In the genomic region with DNA sequence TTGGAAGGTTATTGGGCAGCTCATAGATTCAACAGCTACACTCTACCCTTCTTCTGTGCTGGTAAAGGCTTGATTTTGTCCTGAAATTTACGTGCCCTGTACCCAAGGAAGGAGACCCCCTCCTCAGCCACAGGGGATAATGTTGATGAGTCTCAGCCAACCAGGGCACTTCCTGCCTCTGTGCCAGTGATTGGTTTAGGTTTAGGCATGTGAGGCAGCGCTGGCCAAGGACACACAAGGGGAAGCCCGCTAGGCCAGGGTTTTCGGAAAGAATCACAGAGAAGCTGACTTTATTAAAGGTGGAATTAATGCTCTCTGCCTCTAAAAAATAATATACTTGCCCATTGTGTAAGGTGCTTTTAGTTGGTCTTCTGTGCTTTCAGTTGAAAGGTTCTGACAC, we compare ENCODE assay signal across 2 cellular contexts.
TF ChIP-seq lines count a peak whose summit lies in the region.

No MANE protein-coding gene starts in this region.

TF ChIP-seq in IMR-90, 13 proteins besides CTCF, POLR2A, EP300 and RAD21 (continued from another document):
- no peak for TF ChIP-seq CEBPB (IDR thresholded peaks at IDR 0.05; ENCODE audit: low read depth, low read length)
- TF ChIP-seq FOS (IDR thresholded peaks at IDR 0.05; ENCODE audit: low read depth, low read length), result no peak
- TF ChIP-seq CHD1 (IDR thresholded peaks at IDR 0.05; ENCODE audit: low read depth, low read length), result no peak
- TF ChIP-seq, protein P1, sequence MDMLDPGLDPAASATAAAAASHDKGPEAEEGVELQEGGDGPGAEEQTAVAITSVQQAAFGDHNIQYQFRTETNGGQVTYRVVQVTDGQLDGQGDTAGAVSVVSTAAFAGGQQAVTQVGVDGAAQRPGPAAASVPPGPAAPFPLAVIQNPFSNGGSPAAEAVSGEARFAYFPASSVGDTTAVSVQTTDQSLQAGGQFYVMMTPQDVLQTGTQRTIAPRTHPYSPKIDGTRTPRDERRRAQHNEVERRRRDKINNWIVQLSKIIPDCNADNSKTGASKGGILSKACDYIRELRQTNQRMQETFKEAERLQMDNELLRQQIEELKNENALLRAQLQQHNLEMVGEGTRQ (IDR thresholded peaks at IDR 0.05; ENCODE audit: low read depth, low read length), result no peak
- no peak for TF ChIP-seq RCOR1 (IDR thresholded peaks at IDR 0.05; ENCODE audit: insufficient replicate concordance, low read length)
- no peak for TF ChIP-seq BHLHE40 (IDR thresholded peaks at IDR 0.05; ENCODE audit: low read depth, low read length)
- TF ChIP-seq MAFK (IDR thresholded peaks at IDR 0.05; ENCODE audit: low read depth, low read length), result no peak
- TF ChIP-seq MXI1 (IDR thresholded peaks at IDR 0.05; ENCODE audit: borderline replicate concordance, low read depth, low read length), result no peak
TF ChIP-seq in IMR-90: peak in this region for 0.

TF ChIP-seq in WTC11, 78 proteins besides CTCF, POLR2A, EP300 and RAD21 (continued from another document):
- TF ChIP-seq, protein P2, sequence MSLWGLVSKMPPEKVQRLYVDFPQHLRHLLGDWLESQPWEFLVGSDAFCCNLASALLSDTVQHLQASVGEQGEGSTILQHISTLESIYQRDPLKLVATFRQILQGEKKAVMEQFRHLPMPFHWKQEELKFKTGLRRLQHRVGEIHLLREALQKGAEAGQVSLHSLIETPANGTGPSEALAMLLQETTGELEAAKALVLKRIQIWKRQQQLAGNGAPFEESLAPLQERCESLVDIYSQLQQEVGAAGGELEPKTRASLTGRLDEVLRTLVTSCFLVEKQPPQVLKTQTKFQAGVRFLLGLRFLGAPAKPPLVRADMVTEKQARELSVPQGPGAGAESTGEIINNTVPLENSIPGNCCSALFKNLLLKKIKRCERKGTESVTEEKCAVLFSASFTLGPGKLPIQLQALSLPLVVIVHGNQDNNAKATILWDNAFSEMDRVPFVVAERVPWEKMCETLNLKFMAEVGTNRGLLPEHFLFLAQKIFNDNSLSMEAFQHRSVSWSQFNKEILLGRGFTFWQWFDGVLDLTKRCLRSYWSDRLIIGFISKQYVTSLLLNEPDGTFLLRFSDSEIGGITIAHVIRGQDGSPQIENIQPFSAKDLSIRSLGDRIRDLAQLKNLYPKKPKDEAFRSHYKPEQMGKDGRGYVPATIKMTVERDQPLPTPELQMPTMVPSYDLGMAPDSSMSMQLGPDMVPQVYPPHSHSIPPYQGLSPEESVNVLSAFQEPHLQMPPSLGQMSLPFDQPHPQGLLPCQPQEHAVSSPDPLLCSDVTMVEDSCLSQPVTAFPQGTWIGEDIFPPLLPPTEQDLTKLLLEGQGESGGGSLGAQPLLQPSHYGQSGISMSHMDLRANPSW (CRISPR knock-in tag; conservative IDR thresholded peaks at IDR 0.05; ENCODE audit: low read depth), result no peak
- TF ChIP-seq FOXK1 (CRISPR knock-in tag; IDR thresholded peaks at IDR 0.05) (no peak), NR2C2 (CRISPR knock-in tag; IDR thresholded peaks at IDR 0.05) (no peak), JUN (CRISPR knock-in tag; IDR thresholded peaks at IDR 0.05) (no peak), CBFB (CRISPR knock-in tag; IDR thresholded peaks at IDR 0.05; ENCODE audit: low read depth) (no peak), ZNF423 (CRISPR knock-in tag; IDR thresholded peaks at IDR 0.05) (no peak), ZNF232 (CRISPR knock-in tag; IDR thresholded peaks at IDR 0.05) (no peak)
- TF ChIP-seq, protein P3, sequence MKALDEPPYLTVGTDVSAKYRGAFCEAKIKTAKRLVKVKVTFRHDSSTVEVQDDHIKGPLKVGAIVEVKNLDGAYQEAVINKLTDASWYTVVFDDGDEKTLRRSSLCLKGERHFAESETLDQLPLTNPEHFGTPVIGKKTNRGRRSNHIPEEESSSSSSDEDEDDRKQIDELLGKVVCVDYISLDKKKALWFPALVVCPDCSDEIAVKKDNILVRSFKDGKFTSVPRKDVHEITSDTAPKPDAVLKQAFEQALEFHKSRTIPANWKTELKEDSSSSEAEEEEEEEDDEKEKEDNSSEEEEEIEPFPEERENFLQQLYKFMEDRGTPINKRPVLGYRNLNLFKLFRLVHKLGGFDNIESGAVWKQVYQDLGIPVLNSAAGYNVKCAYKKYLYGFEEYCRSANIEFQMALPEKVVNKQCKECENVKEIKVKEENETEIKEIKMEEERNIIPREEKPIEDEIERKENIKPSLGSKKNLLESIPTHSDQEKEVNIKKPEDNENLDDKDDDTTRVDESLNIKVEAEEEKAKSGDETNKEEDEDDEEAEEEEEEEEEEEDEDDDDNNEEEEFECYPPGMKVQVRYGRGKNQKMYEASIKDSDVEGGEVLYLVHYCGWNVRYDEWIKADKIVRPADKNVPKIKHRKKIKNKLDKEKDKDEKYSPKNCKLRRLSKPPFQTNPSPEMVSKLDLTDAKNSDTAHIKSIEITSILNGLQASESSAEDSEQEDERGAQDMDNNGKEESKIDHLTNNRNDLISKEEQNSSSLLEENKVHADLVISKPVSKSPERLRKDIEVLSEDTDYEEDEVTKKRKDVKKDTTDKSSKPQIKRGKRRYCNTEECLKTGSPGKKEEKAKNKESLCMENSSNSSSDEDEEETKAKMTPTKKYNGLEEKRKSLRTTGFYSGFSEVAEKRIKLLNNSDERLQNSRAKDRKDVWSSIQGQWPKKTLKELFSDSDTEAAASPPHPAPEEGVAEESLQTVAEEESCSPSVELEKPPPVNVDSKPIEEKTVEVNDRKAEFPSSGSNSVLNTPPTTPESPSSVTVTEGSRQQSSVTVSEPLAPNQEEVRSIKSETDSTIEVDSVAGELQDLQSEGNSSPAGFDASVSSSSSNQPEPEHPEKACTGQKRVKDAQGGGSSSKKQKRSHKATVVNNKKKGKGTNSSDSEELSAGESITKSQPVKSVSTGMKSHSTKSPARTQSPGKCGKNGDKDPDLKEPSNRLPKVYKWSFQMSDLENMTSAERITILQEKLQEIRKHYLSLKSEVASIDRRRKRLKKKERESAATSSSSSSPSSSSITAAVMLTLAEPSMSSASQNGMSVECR (CRISPR knock-in tag; IDR thresholded peaks at IDR 0.05; ENCODE audit: borderline replicate concordance), result no peak
- TF ChIP-seq, protein P4, sequence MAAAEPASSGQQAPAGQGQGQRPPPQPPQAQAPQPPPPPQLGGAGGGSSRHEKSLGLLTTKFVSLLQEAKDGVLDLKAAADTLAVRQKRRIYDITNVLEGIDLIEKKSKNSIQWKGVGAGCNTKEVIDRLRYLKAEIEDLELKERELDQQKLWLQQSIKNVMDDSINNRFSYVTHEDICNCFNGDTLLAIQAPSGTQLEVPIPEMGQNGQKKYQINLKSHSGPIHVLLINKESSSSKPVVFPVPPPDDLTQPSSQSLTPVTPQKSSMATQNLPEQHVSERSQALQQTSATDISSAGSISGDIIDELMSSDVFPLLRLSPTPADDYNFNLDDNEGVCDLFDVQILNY (CRISPR knock-in tag; IDR thresholded peaks at IDR 0.05), result no peak
- TF ChIP-seq, protein P5, sequence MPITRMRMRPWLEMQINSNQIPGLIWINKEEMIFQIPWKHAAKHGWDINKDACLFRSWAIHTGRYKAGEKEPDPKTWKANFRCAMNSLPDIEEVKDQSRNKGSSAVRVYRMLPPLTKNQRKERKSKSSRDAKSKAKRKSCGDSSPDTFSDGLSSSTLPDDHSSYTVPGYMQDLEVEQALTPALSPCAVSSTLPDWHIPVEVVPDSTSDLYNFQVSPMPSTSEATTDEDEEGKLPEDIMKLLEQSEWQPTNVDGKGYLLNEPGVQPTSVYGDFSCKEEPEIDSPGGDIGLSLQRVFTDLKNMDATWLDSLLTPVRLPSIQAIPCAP (CRISPR knock-in tag; IDR thresholded peaks at IDR 0.05), result no peak
- TF ChIP-seq, protein P6, sequence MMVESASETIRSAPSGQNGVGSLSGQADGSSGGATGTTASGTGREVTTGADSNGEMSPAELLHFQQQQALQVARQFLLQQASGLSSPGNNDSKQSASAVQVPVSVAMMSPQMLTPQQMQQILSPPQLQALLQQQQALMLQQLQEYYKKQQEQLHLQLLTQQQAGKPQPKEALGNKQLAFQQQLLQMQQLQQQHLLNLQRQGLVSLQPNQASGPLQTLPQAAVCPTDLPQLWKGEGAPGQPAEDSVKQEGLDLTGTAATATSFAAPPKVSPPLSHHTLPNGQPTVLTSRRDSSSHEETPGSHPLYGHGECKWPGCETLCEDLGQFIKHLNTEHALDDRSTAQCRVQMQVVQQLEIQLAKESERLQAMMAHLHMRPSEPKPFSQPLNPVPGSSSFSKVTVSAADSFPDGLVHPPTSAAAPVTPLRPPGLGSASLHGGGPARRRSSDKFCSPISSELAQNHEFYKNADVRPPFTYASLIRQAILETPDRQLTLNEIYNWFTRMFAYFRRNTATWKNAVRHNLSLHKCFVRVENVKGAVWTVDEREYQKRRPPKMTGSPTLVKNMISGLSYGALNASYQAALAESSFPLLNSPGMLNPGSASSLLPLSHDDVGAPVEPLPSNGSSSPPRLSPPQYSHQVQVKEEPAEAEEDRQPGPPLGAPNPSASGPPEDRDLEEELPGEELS (CRISPR knock-in tag; IDR thresholded peaks at IDR 0.05), result no peak
- TF ChIP-seq, protein P7, sequence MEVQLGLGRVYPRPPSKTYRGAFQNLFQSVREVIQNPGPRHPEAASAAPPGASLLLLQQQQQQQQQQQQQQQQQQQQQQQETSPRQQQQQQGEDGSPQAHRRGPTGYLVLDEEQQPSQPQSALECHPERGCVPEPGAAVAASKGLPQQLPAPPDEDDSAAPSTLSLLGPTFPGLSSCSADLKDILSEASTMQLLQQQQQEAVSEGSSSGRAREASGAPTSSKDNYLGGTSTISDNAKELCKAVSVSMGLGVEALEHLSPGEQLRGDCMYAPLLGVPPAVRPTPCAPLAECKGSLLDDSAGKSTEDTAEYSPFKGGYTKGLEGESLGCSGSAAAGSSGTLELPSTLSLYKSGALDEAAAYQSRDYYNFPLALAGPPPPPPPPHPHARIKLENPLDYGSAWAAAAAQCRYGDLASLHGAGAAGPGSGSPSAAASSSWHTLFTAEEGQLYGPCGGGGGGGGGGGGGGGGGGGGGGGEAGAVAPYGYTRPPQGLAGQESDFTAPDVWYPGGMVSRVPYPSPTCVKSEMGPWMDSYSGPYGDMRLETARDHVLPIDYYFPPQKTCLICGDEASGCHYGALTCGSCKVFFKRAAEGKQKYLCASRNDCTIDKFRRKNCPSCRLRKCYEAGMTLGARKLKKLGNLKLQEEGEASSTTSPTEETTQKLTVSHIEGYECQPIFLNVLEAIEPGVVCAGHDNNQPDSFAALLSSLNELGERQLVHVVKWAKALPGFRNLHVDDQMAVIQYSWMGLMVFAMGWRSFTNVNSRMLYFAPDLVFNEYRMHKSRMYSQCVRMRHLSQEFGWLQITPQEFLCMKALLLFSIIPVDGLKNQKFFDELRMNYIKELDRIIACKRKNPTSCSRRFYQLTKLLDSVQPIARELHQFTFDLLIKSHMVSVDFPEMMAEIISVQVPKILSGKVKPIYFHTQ (CRISPR knock-in tag; IDR thresholded peaks at IDR 0.05), result no peak
